Comparison of ENCODE assay signal across 28 cellular contexts in the genomic region with DNA sequence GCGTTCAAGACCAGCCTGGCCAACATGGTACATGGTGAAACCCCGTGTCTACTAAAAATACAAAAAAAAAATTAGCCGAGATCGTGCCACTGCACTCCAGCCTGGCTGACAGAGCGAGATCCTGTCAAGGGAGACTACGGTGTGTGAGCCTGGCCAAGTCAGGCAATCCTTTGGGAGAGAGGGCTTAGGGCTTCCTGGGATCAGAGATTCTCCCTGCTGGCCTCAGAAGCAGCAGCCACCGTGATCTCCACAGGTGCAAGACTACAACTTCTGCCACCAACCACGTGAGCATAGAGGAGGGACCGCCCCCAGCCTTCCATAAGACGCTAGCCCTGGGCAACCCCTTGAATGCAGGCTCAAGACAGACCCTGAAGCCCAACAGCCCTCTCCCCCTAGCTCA. TPM values are rescaled to one million over a fixed set of nuclear protein-coding genes. Genes with fewer than 3 reads are reported as not detected.
"Had no signal": no experiment of that assay in that cellular context is flagged by ENCODE, and none has a peak within 500 bp of the region (broad histone marks: within the 10 kb centered on the region; RNA-seq: fewer than 3 reads in every experiment).

No MANE protein-coding gene starts in this region.

- H3K9me3 Mint-ChIP-seq: activated B cell treated with CpG ODN at 0.5 μM for 24 hours; activated CD4-positive, alpha-beta memory T cell treated with anti-CD3 and anti-CD28 coated beads, Interleukin-2, amount 10 ng/mL, durations not matched to agents 7 days and 5 days; activated naive CD8-positive, alpha-beta T cell treated with anti-CD3 and anti-CD28 coated beads, Interleukin-2, amount 10 ng/mL, durations not matched to agents 7 days and 5 days had no signal

- ATAC-seq: Panc1, T-helper 17 cell had no signal

- H3K4me1 ChIP-seq: breast epithelium had no signal

- DNase-seq: activated B cell treated with CpG ODN at 0.5 μM for 24 hours; activated CD4-positive, alpha-beta memory T cell treated with anti-CD3 and anti-CD28 coated beads, Interleukin-2, amount 10 ng/mL, durations not matched to agents 7 days and 5 days; activated CD4-positive, alpha-beta T cell treated with anti-CD3 and anti-CD28 coated beads for 1 hour; activated CD4-positive, alpha-beta T cell treated with anti-CD3 and anti-CD28 coated beads, Interleukin-2, amount 50 U/mL, for 1 hour; activated CD8-positive, alpha-beta memory T cell treated with anti-CD3 and anti-CD28 coated beads, Interleukin-2, amount 50 U/mL, for 48 hours; activated naive CD4-positive, alpha-beta T cell treated with anti-CD3 and anti-CD28 coated beads, Interleukin-2, amount 50 U/mL, for 16 hours; activated naive CD8-positive, alpha-beta T cell treated with anti-CD3 and anti-CD28 coated beads, Interleukin-2, amount 10 ng/mL, durations not matched to agents 7 days and 5 days; activated T-cell treated with anti-CD3 and anti-CD28 coated beads, Interleukin-2, amount 50 U/mL, for 1 hour; aorta; caudate nucleus; Karpas-422; MM.1S; NCI-H1105; NCI-H1436; NCI-H1694 treated with DMSO at 0.1 percent for 48 hours; NCI-H2029 treated with DMSO at 0.1 percent for 48 hours; NCI-H345; NCI-H510A; NCI-H69; NK-92 treated with Interleukin-12 subunit alpha and Interleukin-12 subunit beta, amount 100 ng/mL, for 24 hours; OCI-M1; Right ventricle myocardium superior; RPMI8226; SJCRH30; T-helper 17 cell; T-helper 9 cell had no signal

- H3K27ac Mint-ChIP-seq: activated B cell treated with CpG ODN at 0.5 μM for 24 hours; activated CD4-positive, alpha-beta memory T cell treated with anti-CD3 and anti-CD28 coated beads, Interleukin-2, amount 10 ng/mL, durations not matched to agents 7 days and 5 days; activated naive CD8-positive, alpha-beta T cell treated with anti-CD3 and anti-CD28 coated beads, Interleukin-2, amount 10 ng/mL, durations not matched to agents 7 days and 5 days; T-helper 17 cell had no signal

- H3K27me3 ChIP-seq: breast epithelium, SJCRH30 had no signal

- H3K27me3 Mint-ChIP-seq: activated B cell treated with CpG ODN at 0.5 μM for 24 hours; activated CD4-positive, alpha-beta memory T cell treated with anti-CD3 and anti-CD28 coated beads, Interleukin-2, amount 10 ng/mL, durations not matched to agents 7 days and 5 days; activated naive CD8-positive, alpha-beta T cell treated with anti-CD3 and anti-CD28 coated beads, Interleukin-2, amount 10 ng/mL, durations not matched to agents 7 days and 5 days; T-helper 17 cell had no signal

- H3K36me3 ChIP-seq: breast epithelium had no signal

- H3K4me3 Mint-ChIP-seq: activated B cell treated with CpG ODN at 0.5 μM for 24 hours; activated CD4-positive, alpha-beta memory T cell treated with anti-CD3 and anti-CD28 coated beads, Interleukin-2, amount 10 ng/mL, durations not matched to agents 7 days and 5 days; activated naive CD8-positive, alpha-beta T cell treated with anti-CD3 and anti-CD28 coated beads, Interleukin-2, amount 10 ng/mL, durations not matched to agents 7 days and 5 days; T-helper 17 cell had no signal

- H3K27ac ChIP-seq: breast epithelium, SJCRH30 had no signal

- H3K9me3 ChIP-seq: breast epithelium, SJCRH30 had no signal

- H3K4me3 ChIP-seq: breast epithelium, SJCRH30 had no signal

RNA-seq across cellular contexts. Expression of a gene that starts 10.8 kb away (rescaled TPM):
- total RNA-seq: SJCRH30 had no signal
